ENCODE assay signal across 15 cellular contexts in genomic region chr12:104340917-104341611, GRCh38. TPM values are rescaled to one million over a fixed set of nuclear protein-coding genes. Genes with fewer than 3 reads are reported as not detected.
DNase-seq lines count a peak whose midpoint lies in the region; ATAC-seq and TF ChIP-seq lines count a peak whose summit lies in the region.
"Had no signal": no experiment of that assay in that cellular context is flagged by ENCODE, and none has a peak within 500 bp of the region (broad histone marks: within the 10 kb centered on the region; RNA-seq: fewer than 3 reads in every experiment).

No MANE protein-coding gene starts in this region.

- H3K27me3 ChIP-seq in HCT116 (ENCODE audit: insufficient read depth, low read length) (no peaks in the 10 kb centered on the region), gastroesophageal sphincter (no peaks in the 10 kb centered on the region)

- H3K4me2 ChIP-seq in HCT116 (ENCODE audit: low read length): no peak overlapping the region

- ATAC-seq in HCT116: no peak
- no peak for ATAC-seq in gastroesophageal sphincter
- no peak for ATAC-seq in HG02884 (IDR thresholded peaks at IDR 0.05; ENCODE audit: unreplicated experiment)
- ATAC-seq in GM18498 (IDR thresholded peaks at IDR 0.05; ENCODE audit: unreplicated experiment): no peak
- no peak for ATAC-seq in GM18505 (IDR thresholded peaks at IDR 0.05; ENCODE audit: unreplicated experiment)

- peaks cover 28% of the 10 kb centered on the region; the same call in 1 of the 2 replicates for H4K20me1 ChIP-seq in HCT116 (ENCODE audit: insufficient read depth)

- H3K9me2 ChIP-seq in HCT116 (ENCODE audit: insufficient read depth): no peaks in the 10 kb centered on the region

- DNase-seq in HCT116 (ENCODE audit: low read depth, low spot score): no peak
- DNase-seq in retina: peak; percentile 10
- no peak for DNase-seq in SKM-1 (lab: John Stamatoyannopoulos, UW; ENCODE audit: unreplicated experiment)
- DNase-seq: activated CD4-positive, alpha-beta T cell treated with anti-CD3 and anti-CD28 coated beads for 48 hours; activated gamma-delta T cell; COR-L47; erythroblast; NCI-H1930 had no signal

- POLR2A ChIA-PET in HCT116 (lab: Charles Lee): no interaction called here

- intact Hi-C loops in HCT116 (cut with micrococcal nuclease): no loop called here

- peaks cover 96% of the 10 kb centered on the region for H3K79me2 ChIP-seq in HCT116 (ENCODE audit: insufficient read depth, low read length)

- BruUV-seq in HCT116 (replicated peaks; lab: Mats Ljungman, UMichigan): no TSS peak

- 53 to 68% methylated on average over 4 to 6 of the region's 7 CpGs for WGBS in gastroesophageal sphincter (ENCODE audit: low coverage in 1 of 2), 2 donors

- TF ChIP-seq RAD21 in HCT116 (IDR thresholded peaks at IDR 0.05; ENCODE audit: low read depth): no peak

- no peak overlapping the region for H3K4me3 ChIP-seq in HCT116 (replicated peaks in 1 of 2; ENCODE audit: low read depth in 1 of 2, low read length in 2 of 2)
- no peak overlapping the region for H3K4me3 ChIP-seq in gastroesophageal sphincter
- H3K4me3 ChIP-seq: lung, prostate gland had no signal

- peaks cover 49 to 83% of the 10 kb centered on the region in 2 experiments for H3K36me3 ChIP-seq in HCT116 (ENCODE audit: control insufficient read depth in 1 of 2, insufficient read depth in 2 of 2, low read length in 2 of 2)
- peaks cover 11 to 98% of the 10 kb centered on the region in 2 donors for H3K36me3 ChIP-seq in gastroesophageal sphincter

- H3K9ac ChIP-seq in HCT116 (ENCODE audit: low read length): no peak overlapping the region

- H3K9me3 ChIP-seq in HCT116 (ENCODE audit: control insufficient read depth in 1 of 2, insufficient read depth in 1 of 2, low read depth in 1 of 2, low read length in 2 of 2): no peaks in the 10 kb centered on the region
- H3K9me3 ChIP-seq in gastroesophageal sphincter: no peaks in the 10 kb centered on the region
- H3K9me3 ChIP-seq: prostate gland had no signal

- H3K27ac ChIP-seq in HCT116 (ENCODE audit: low read depth, low read length): no peak overlapping the region
- H3K27ac ChIP-seq in angular gyrus (ENCODE audit: low read depth, low read length): peak overlapping the region; percentile 24
- peak overlapping the region in 3 of 4 donors; percentile 33 to 66 (median 41) for H3K27ac ChIP-seq in gastroesophageal sphincter
- H3K27ac ChIP-seq: prostate gland had no signal

- TF ChIP-seq EP300 in gastroesophageal sphincter (IDR thresholded peaks at IDR 0.05): no peak

- H3K4me1 ChIP-seq in HCT116 (ENCODE audit: control insufficient read depth in 1 of 2, insufficient read depth in 2 of 2, low read length in 2 of 2) (no peaks in the 10 kb centered on the region), gastroesophageal sphincter (peaks cover 7 to 53% (median 17%) of the 10 kb centered on the region in 3 donors)
- H3K4me1 ChIP-seq: prostate gland had no signal

- TF ChIP-seq CTCF in HCT116 (IDR thresholded peaks at IDR 0.05 in 2 of 3, conservative IDR thresholded peaks at IDR 0.05 in 1 of 3; ENCODE audit: borderline replicate concordance in 1 of 3, insufficient read depth in 1 of 3, low read depth in 2 of 3, low read length in 2 of 3) (no peak), gastroesophageal sphincter (IDR thresholded peaks at IDR 0.05) (no peak)

- CTCF ChIA-PET in HCT116 (lab: Charles Lee): no interaction called here

- RAD21 ChIA-PET in HCT116 (lab: Charles Lee; ENCODE audit: low non-redundant PET in 1 of 2, low total read pairs in 2 of 2, uncharacterized antibody in 2 of 2, unreplicated experiment in 2 of 2): no interaction called here

- TF ChIP-seq POLR2A in HCT116 (IDR thresholded peaks at IDR 0.05; ENCODE audit: borderline replicate concordance, extremely low read depth, insufficient read depth, insufficient read length) (no peak), gastroesophageal sphincter (IDR thresholded peaks at IDR 0.05) (no peak), GM18505 (IDR thresholded peaks at IDR 0.05; ENCODE audit: borderline replicate concordance, extremely low read depth, insufficient read depth, insufficient read length) (no peak)

- no peak overlapping the region for H2AFZ ChIP-seq in HCT116 (ENCODE audit: low read depth, low read length, poor library complexity, severe bottlenecking)

TF ChIP-seq in HCT116, 20 proteins besides CTCF, POLR2A, EP300 and RAD21:
- TF ChIP-seq, protein P1, sequence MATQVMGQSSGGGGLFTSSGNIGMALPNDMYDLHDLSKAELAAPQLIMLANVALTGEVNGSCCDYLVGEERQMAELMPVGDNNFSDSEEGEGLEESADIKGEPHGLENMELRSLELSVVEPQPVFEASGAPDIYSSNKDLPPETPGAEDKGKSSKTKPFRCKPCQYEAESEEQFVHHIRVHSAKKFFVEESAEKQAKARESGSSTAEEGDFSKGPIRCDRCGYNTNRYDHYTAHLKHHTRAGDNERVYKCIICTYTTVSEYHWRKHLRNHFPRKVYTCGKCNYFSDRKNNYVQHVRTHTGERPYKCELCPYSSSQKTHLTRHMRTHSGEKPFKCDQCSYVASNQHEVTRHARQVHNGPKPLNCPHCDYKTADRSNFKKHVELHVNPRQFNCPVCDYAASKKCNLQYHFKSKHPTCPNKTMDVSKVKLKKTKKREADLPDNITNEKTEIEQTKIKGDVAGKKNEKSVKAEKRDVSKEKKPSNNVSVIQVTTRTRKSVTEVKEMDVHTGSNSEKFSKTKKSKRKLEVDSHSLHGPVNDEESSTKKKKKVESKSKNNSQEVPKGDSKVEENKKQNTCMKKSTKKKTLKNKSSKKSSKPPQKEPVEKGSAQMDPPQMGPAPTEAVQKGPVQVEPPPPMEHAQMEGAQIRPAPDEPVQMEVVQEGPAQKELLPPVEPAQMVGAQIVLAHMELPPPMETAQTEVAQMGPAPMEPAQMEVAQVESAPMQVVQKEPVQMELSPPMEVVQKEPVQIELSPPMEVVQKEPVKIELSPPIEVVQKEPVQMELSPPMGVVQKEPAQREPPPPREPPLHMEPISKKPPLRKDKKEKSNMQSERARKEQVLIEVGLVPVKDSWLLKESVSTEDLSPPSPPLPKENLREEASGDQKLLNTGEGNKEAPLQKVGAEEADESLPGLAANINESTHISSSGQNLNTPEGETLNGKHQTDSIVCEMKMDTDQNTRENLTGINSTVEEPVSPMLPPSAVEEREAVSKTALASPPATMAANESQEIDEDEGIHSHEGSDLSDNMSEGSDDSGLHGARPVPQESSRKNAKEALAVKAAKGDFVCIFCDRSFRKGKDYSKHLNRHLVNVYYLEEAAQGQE (IDR thresholded peaks at IDR 0.05; ENCODE audit: low read depth): no peak
- TF ChIP-seq CBX3 (IDR thresholded peaks at IDR 0.05; ENCODE audit: low read depth): no peak
- 0 out of 2 replicates have a peak, but pooled peaks have one; percentile 8 for TF ChIP-seq POLR2AphosphoS5 (IDR thresholded peaks at IDR 0.05; ENCODE audit: low read depth, low read length)
- TF ChIP-seq SP1 (IDR thresholded peaks at IDR 0.05; ENCODE audit: low read depth): no peak
TF ChIP-seq in HCT116: peak in this region for 1.

RNA-seq across cellular contexts. Expression of gene EID3, which starts 37.5 kb away (rescaled TPM):
- total RNA-seq in HCT116 (2021; ENCODE audit: unreplicated experiment): 3.0 TPM
- polyA plus RNA-seq in HCT116 (2012): 0.49 and 1.3 TPM in 2 replicates
- 10 to 100 TPM in 3 of 4 donors, 1 to 10 TPM in 1; 6.2 to 24.9 (median 15.0) TPM for total RNA-seq in gastroesophageal sphincter
